14 cellular contexts compared by ENCODE assay signal in the genomic region with DNA sequence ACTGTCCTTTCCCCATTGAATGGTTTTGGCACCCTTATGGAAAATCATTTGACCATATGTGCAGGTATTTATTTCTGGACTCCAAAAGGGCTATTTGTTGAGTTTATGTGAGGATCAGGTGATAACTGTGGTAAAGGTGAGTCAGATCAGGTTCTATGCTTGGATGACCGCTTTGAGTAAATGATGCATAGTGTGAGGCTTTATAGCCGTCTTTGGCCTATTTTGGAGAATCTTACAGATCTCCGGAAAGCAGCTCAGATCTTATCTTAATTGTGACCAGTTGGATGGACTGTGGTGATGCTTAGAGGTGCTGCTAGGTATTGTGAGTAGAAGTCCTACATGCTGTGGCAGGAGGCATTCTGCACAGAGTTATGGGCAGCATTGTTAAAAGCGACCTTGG.
A peak's percentile ranks its signal among the peaks of the same experiment; 100 is the strongest.
DNase-seq lines count a peak whose midpoint lies in the region; ATAC-seq and TF ChIP-seq lines count a peak whose summit lies in the region.
"Had no signal": no experiment of that assay in that cellular context is flagged by ENCODE, and none has a peak within 500 bp of the region (broad histone marks: within the 10 kb centered on the region; RNA-seq: fewer than 3 reads in every experiment).

No MANE protein-coding gene starts in this region.

- no peak overlapping the region for H3K27ac Mint-ChIP-seq in stimulated activated naive B cell treated with anti-CD40 and anti-IgM and Interleukin-4, amounts not matched to agents 10 μg/mL and 1 μg/mL and 100 μg/mL, for 72 hours
- no peak overlapping the region for H3K27ac Mint-ChIP-seq in mesothelial cell of epicardium
- H3K27ac Mint-ChIP-seq: activated CD4-positive, alpha-beta T cell treated with anti-CD3 and anti-CD28 coated beads for 36 hours had no signal

- TF ChIP-seq CTCF in mesothelial cell of epicardium (IDR thresholded peaks at IDR 0.05; ENCODE audit: unreplicated experiment): no peak

- no peak for DNase-seq in stimulated activated naive B cell treated with anti-CD40 and anti-IgM and Interleukin-4, amounts not matched to agents 10 μg/mL and 1 μg/mL and 100 μg/mL, for 72 hours
- DNase-seq in mesothelial cell of epicardium (ENCODE audit: low spot score in 2 of 2, unreplicated experiment in 2 of 2): no peak
- DNase-seq in NCI-H1105 treated with DMSO at 0.1 percent for 48 hours (lab: John Stamatoyannopoulos, UW): no peak
- DNase-seq: activated CD4-positive, alpha-beta T cell treated with anti-CD3 and anti-CD28 coated beads for 36 hours; dorsolateral prefrontal cortex; GDM1; mesendoderm; NCI-H2029 treated with DMSO at 0.1 percent for 48 hours; nucleus accumbens; testis had no signal

- H3K36me3 Mint-ChIP-seq in stimulated activated naive B cell treated with anti-CD40 and anti-IgM and Interleukin-4, amounts not matched to agents 10 μg/mL and 1 μg/mL and 100 μg/mL, for 72 hours: peaks cover 17 to 38% of the 10 kb centered on the region in 2 donors
- peaks cover 28% of the 10 kb centered on the region for H3K36me3 Mint-ChIP-seq in mesothelial cell of epicardium

- no peak overlapping the region for H3K4me3 Mint-ChIP-seq in stimulated activated naive B cell treated with anti-CD40 and anti-IgM and Interleukin-4, amounts not matched to agents 10 μg/mL and 1 μg/mL and 100 μg/mL, for 72 hours
- no peak overlapping the region for H3K4me3 Mint-ChIP-seq in mesothelial cell of epicardium
- H3K4me3 Mint-ChIP-seq: activated CD4-positive, alpha-beta T cell treated with anti-CD3 and anti-CD28 coated beads for 36 hours had no signal

- H3K9me3 Mint-ChIP-seq in stimulated activated naive B cell treated with anti-CD40 and anti-IgM and Interleukin-4, amounts not matched to agents 10 μg/mL and 1 μg/mL and 100 μg/mL, for 72 hours: peaks cover 17 to 21% of the 10 kb centered on the region in 2 donors
- H3K9me3 Mint-ChIP-seq in mesothelial cell of epicardium: peaks cover 40% of the 10 kb centered on the region

- ATAC-seq in GM18870 (IDR thresholded peaks at IDR 0.05; ENCODE audit: unreplicated experiment): peak; percentile 63
- peak; percentile 69 for ATAC-seq in HG02678 (IDR thresholded peaks at IDR 0.05; ENCODE audit: unreplicated experiment)
- ATAC-seq in HG03378 (IDR thresholded peaks at IDR 0.05; ENCODE audit: unreplicated experiment): peak; percentile 92
- ATAC-seq in stimulated activated naive B cell treated with anti-CD40 and anti-IgM and Interleukin-4, amounts not matched to agents 10 μg/mL and 1 μg/mL and 100 μg/mL, for 72 hours (replicated peaks): peak; percentile 74 to 87
- no peak for ATAC-seq in esophagus mucosa
- ATAC-seq: activated CD4-positive, alpha-beta T cell treated with anti-CD3 and anti-CD28 coated beads for 36 hours had no signal

- H3K4me1 Mint-ChIP-seq in stimulated activated naive B cell treated with anti-CD40 and anti-IgM and Interleukin-4, amounts not matched to agents 10 μg/mL and 1 μg/mL and 100 μg/mL, for 72 hours: peaks cover 11 to 16% of the 10 kb centered on the region in 2 donors
- H3K4me1 Mint-ChIP-seq in mesothelial cell of epicardium: no peaks in the 10 kb centered on the region

- no peaks in the 10 kb centered on the region for H3K27me3 Mint-ChIP-seq in stimulated activated naive B cell treated with anti-CD40 and anti-IgM and Interleukin-4, amounts not matched to agents 10 μg/mL and 1 μg/mL and 100 μg/mL, for 72 hours
- H3K27me3 Mint-ChIP-seq in mesothelial cell of epicardium (ENCODE audit: low read depth): no peaks in the 10 kb centered on the region
- H3K27me3 Mint-ChIP-seq: activated CD4-positive, alpha-beta T cell treated with anti-CD3 and anti-CD28 coated beads for 36 hours had no signal
